Comparison of ENCODE assay signal across 8 cellular contexts in genomic region chr16:73071131-73071940, GRCh38. TPM values are rescaled to one million over a fixed set of nuclear protein-coding genes. Genes with fewer than 3 reads are reported as not detected.
A peak's percentile ranks its signal among the peaks of the same experiment; 100 is the strongest.
DNase-seq lines count a peak whose midpoint lies in the region; ATAC-seq and TF ChIP-seq lines count a peak whose summit lies in the region.

No MANE protein-coding gene starts in this region.

- TF ChIP-seq CTCF in brain (conservative IDR thresholded peaks at IDR 0.05) (no peak), right lobe of liver (IDR thresholded peaks at IDR 0.05) (no peak), vagina (IDR thresholded peaks at IDR 0.05) (no peak), GM20000 (IDR thresholded peaks at IDR 0.05; ENCODE audit: extremely low read depth, missing control alignments) (no peak)

- H3K36me3 Mint-ChIP-seq in activated naive CD4-positive, alpha-beta T cell treated with anti-CD3 and anti-CD28 coated beads, Interleukin-2, amount 50 U/mL, for 24 hours, result no peaks in the 10 kb centered on the region
- H3K36me3 Mint-ChIP-seq in brain, result no peaks in the 10 kb centered on the region

- no peak for TF ChIP-seq POLR2A in right lobe of liver (IDR thresholded peaks at IDR 0.05)
- no peak for TF ChIP-seq POLR2A in vagina (IDR thresholded peaks at IDR 0.05)

- ATAC-seq in right lobe of liver, result peak; percentile 29 to 57 (median 56)
- ATAC-seq in GM21390 (IDR thresholded peaks at IDR 0.05; ENCODE audit: unreplicated experiment), result no peak
- no peak for ATAC-seq in GM21723 (IDR thresholded peaks at IDR 0.05; ENCODE audit: unreplicated experiment)

- no peaks in the 10 kb centered on the region for H3K36me3 ChIP-seq in right lobe of liver
- H3K36me3 ChIP-seq in vagina, result no peaks in the 10 kb centered on the region

- no peak overlapping the region for H3K27ac Mint-ChIP-seq in activated naive CD4-positive, alpha-beta T cell treated with anti-CD3 and anti-CD28 coated beads, Interleukin-2, amount 50 U/mL, for 24 hours
- H3K27ac Mint-ChIP-seq in brain, result peak overlapping the region in 4 of 5 experiments; percentile 86 to 97 (median 94)

- peaks cover 0 to 6% of the 10 kb centered on the region in 2 donors for H3K27me3 ChIP-seq in right lobe of liver
- H3K27me3 ChIP-seq in vagina, result no peaks in the 10 kb centered on the region

- no peak for DNase-seq in activated naive CD4-positive, alpha-beta T cell (lab: John Stamatoyannopoulos, UW)
- DNase-seq in right lobe of liver, result peak in 2 of 3 donors; percentile 62 to 68
- DNase-seq in vagina (ENCODE audit: extremely low spot score in 2 of 2), result no peak
- no peak for DNase-seq in GM20000 (ENCODE audit: low spot score)

- H3K9me3 Mint-ChIP-seq in activated naive CD4-positive, alpha-beta T cell treated with anti-CD3 and anti-CD28 coated beads, Interleukin-2, amount 50 U/mL, for 24 hours, result no peaks in the 10 kb centered on the region
- peaks cover 0 to 5% (median 0%) of the 10 kb centered on the region in 5 experiments for H3K9me3 Mint-ChIP-seq in brain

- WGBS in right lobe of liver (ENCODE audit: insufficient coverage, low coverage, low lambda C conversion rate, missing lambda C conversion rate), result 25% methylated on average over 8 of the region's 17 CpGs

- peak overlapping the region; percentile 51 for H3K4me3 Mint-ChIP-seq in activated naive CD4-positive, alpha-beta T cell treated with anti-CD3 and anti-CD28 coated beads, Interleukin-2, amount 50 U/mL, for 24 hours
- peak overlapping the region; percentile 77 to 90 (median 87) for H3K4me3 Mint-ChIP-seq in brain

- H3K4me1 ChIP-seq in right lobe of liver, result peaks cover 0 to 11% (median 1%) of the 10 kb centered on the region in 4 donors
- peaks cover 43% of the 10 kb centered on the region for H3K4me1 ChIP-seq in vagina

- intact Hi-C loops in right lobe of liver (cut with DNase I), result no loop called here
- intact Hi-C loops in vagina (cut with DNase I), result loop anchor here (5.0 kb wide), 1 partner anchor 106 kb away; no protein-coding TSS in a partner anchor

- H3K4me3 ChIP-seq in right lobe of liver (peak overlapping the region in 2 of 3 donors; percentile 11 to 21), vagina (peak overlapping the region; percentile 29 to 42)

- peaks cover 26% of the 10 kb centered on the region for H3K27me3 Mint-ChIP-seq in activated naive CD4-positive, alpha-beta T cell treated with anti-CD3 and anti-CD28 coated beads, Interleukin-2, amount 50 U/mL, for 24 hours
- H3K27me3 Mint-ChIP-seq in brain, result peaks cover 43% of the 10 kb centered on the region

- H3K9me3 ChIP-seq in right lobe of liver (no peaks in the 10 kb centered on the region), vagina (no peaks in the 10 kb centered on the region)

- H3K4me1 Mint-ChIP-seq in activated naive CD4-positive, alpha-beta T cell treated with anti-CD3 and anti-CD28 coated beads, Interleukin-2, amount 50 U/mL, for 24 hours, result no peaks in the 10 kb centered on the region
- H3K4me1 Mint-ChIP-seq in brain, result peaks cover 60% of the 10 kb centered on the region

- H3K27ac ChIP-seq in right lobe of liver, result peak overlapping the region; percentile 21 to 43 (median 43)
- peak overlapping the region; percentile 45 for H3K27ac ChIP-seq in vagina

RNA-seq across cellular contexts. Expression of gene ZFHX3, which starts 23.4 kb away (rescaled TPM):
- polyA plus RNA-seq in brain (ENCODE audit: insufficient read depth, low read depth, low replicate concordance), result 7.6 TPM
- total RNA-seq in right lobe of liver, result 1 to 10 TPM; 7.1 to 9.4 (median 7.7) TPM
- 28.0 TPM for total RNA-seq in vagina

Comparison
In these comparisons a context has a peak if more than half of its experiments do, and no peak if none do; other contexts are left out.
1. DNase-seq: peak in right lobe of liver (2 of 3); none in activated naive CD4-positive, alpha-beta T cell (0 of 4), vagina (0 of 2) and GM20000 (single experiment).
2. ATAC-seq: peak in right lobe of liver (4 of 4); none in GM21390 (single experiment) and GM21723 (single experiment).